ENCODE assay signal across 19 cellular contexts in genomic region chr15:71508081-71508682, GRCh38.
DNase-seq lines count a peak whose midpoint lies in the region; ATAC-seq and TF ChIP-seq lines count a peak whose summit lies in the region.
"Had no signal": no experiment of that assay in that cellular context is flagged by ENCODE, and none has a peak within 500 bp of the region (broad histone marks: within the 10 kb centered on the region; RNA-seq: fewer than 3 reads in every experiment).

No MANE protein-coding gene starts in this region.

- DNase-seq in ascending aorta (ENCODE audit: low spot score in 2 of 2) = no peak
- DNase-seq in right lobe of liver = peak in 2 of 3 donors; percentile 68 to 74
- DNase-seq in hepatocyte (ENCODE audit: low spot score) = no peak
- no peak for DNase-seq in DMS79 treated with DMSO at 0.1 percent for 48 hours (lab: John Stamatoyannopoulos, UW)
- DNase-seq in HFFc6 = no peak
- no peak for DNase-seq in T1000 (lab: John Stamatoyannopoulos, UW)
- DNase-seq: activated CD4-positive, alpha-beta memory T cell treated with anti-CD3 and anti-CD28 coated beads, Interleukin-2, amount 10 ng/mL, durations not matched to agents 7 days and 5 days; activated T-cell treated with anti-CD3 and anti-CD28 coated beads, Interleukin-2, amount 50 U/mL, for 48 hours; Caco-2; central memory CD4-positive, alpha-beta T cell; foreskin fibroblast; HCEC 1CT; left colon; NCI-H1105; NCI-H82; stimulated activated CD4-positive, alpha-beta T cell treated with anti-CD3 and anti-CD28 coated beads, Interleukin-4, amount 100 ng/mL, for 1 hour had no signal

- H3K27me3 Mint-ChIP-seq in HFFc6 (ENCODE audit: insufficient read depth) = peaks cover 1% of the 10 kb centered on the region; the same call in 1 of the 2 replicates

- H3K27ac Mint-ChIP-seq in HFFc6 = no peak overlapping the region
- H3K27ac Mint-ChIP-seq: activated CD4-positive, alpha-beta memory T cell treated with anti-CD3 and anti-CD28 coated beads, Interleukin-2, amount 10 ng/mL, durations not matched to agents 7 days and 5 days had no signal

- H3K9me3 ChIP-seq in ascending aorta (no peaks in the 10 kb centered on the region), right lobe of liver (no peaks in the 10 kb centered on the region), hepatocyte (ENCODE audit: low read depth) (no peaks in the 10 kb centered on the region)
- H3K9me3 ChIP-seq: Caco-2 had no signal

- H3K4me1 ChIP-seq in ascending aorta (peaks cover 3 to 13% of the 10 kb centered on the region in 2 donors), right lobe of liver (peaks cover 0 to 25% (median 7%) of the 10 kb centered on the region in 4 donors), hepatocyte (ENCODE audit: insufficient read depth) (peaks cover 5% of the 10 kb centered on the region)

- TF ChIP-seq POLR2A in right lobe of liver (IDR thresholded peaks at IDR 0.05) = no peak

- H3K27me3 ChIP-seq in ascending aorta (no peaks in the 10 kb centered on the region), right lobe of liver (no peaks in the 10 kb centered on the region), hepatocyte (no peaks in the 10 kb centered on the region)

- H3K4me1 Mint-ChIP-seq in HFFc6 (ENCODE audit: low read depth) = no peaks in the 10 kb centered on the region
- H3K4me1 Mint-ChIP-seq: activated CD4-positive, alpha-beta memory T cell treated with anti-CD3 and anti-CD28 coated beads, Interleukin-2, amount 10 ng/mL, durations not matched to agents 7 days and 5 days had no signal

- no peak overlapping the region for H3K4me3 Mint-ChIP-seq in HFFc6
- H3K4me3 Mint-ChIP-seq: activated CD4-positive, alpha-beta memory T cell treated with anti-CD3 and anti-CD28 coated beads, Interleukin-2, amount 10 ng/mL, durations not matched to agents 7 days and 5 days had no signal

- no peak overlapping the region for H2AFZ ChIP-seq in hepatocyte

- intact Hi-C loops in ascending aorta (cut with DNase I) (no loop called here), right lobe of liver (cut with DNase I) (no loop called here)

- 0 out of 2 replicates have a peak, but pooled peaks cover 6% of the 10 kb centered on the region for H3K36me3 Mint-ChIP-seq in HFFc6 (ENCODE audit: low read depth)

- ATAC-seq in GM18867 (IDR thresholded peaks at IDR 0.05; ENCODE audit: unreplicated experiment) (peak; percentile 84), HG02588 (IDR thresholded peaks at IDR 0.05; ENCODE audit: unreplicated experiment) (peak; percentile 72), right lobe of liver (peak; percentile 37 to 75 (median 58))
- ATAC-seq: left colon had no signal

- 43% methylated on average over 3 of the region's 4 CpGs for WGBS in right lobe of liver (ENCODE audit: insufficient coverage, low coverage, low lambda C conversion rate, missing lambda C conversion rate)
- 94% methylated on average over 4 of the region's 4 CpGs for WGBS in hepatocyte (ENCODE audit: low lambda C conversion rate, missing lambda C conversion rate)

- H3K79me2 ChIP-seq in hepatocyte = no peaks in the 10 kb centered on the region

- H3K36me3 ChIP-seq in ascending aorta = no peaks in the 10 kb centered on the region
- H3K36me3 ChIP-seq in right lobe of liver = no peaks in the 10 kb centered on the region
- no peaks in the 10 kb centered on the region for H3K36me3 ChIP-seq in hepatocyte (replicated peaks; ENCODE audit: insufficient read depth, low read depth)

- H3K27ac ChIP-seq in ascending aorta (peak overlapping the region; percentile 73 to 74), right lobe of liver (peak overlapping the region in 1 of 3 donors; percentile 35), hepatocyte (no peak overlapping the region)
- H3K27ac ChIP-seq: HL-60 had no signal

- H3K9me2 ChIP-seq in hepatocyte (replicated peaks; ENCODE audit: insufficient read depth) = no peaks in the 10 kb centered on the region

- H4K20me1 ChIP-seq in hepatocyte (ENCODE audit: insufficient read depth, poor library complexity, severe bottlenecking) = no peaks in the 10 kb centered on the region

- TF ChIP-seq CTCF in ascending aorta (IDR thresholded peaks at IDR 0.05) (no peak), right lobe of liver (IDR thresholded peaks at IDR 0.05) (no peak), hepatocyte (IDR thresholded peaks at IDR 0.05; ENCODE audit: poor library complexity) (no peak), HFFc6 (IDR thresholded peaks at IDR 0.05) (no peak)

- H3K4me2 ChIP-seq in hepatocyte = no peak overlapping the region

- H3K4me3 ChIP-seq in ascending aorta (no peak overlapping the region), right lobe of liver (no peak overlapping the region), hepatocyte (no peak overlapping the region)

- no peaks in the 10 kb centered on the region for H3K9me3 Mint-ChIP-seq in HFFc6
- H3K9me3 Mint-ChIP-seq: activated CD4-positive, alpha-beta memory T cell treated with anti-CD3 and anti-CD28 coated beads, Interleukin-2, amount 10 ng/mL, durations not matched to agents 7 days and 5 days had no signal

Comparison
In these comparisons a context has a peak if more than half of its experiments do, and no peak if none do; other contexts are left out.
1. DNase-seq: peak in right lobe of liver (2 of 3); none in ascending aorta (0 of 2), hepatocyte (single experiment), DMS79 treated with DMSO at 0.1 percent for 48 hours (single experiment), HFFc6 (single experiment) and T1000 (single experiment).
2. Peak in every context shown above with its lines, with median percentiles within 50 percentile points of each other: ATAC-seq.